8 cellular contexts compared by ENCODE assay signal in genomic region chr1:67674260-67675011, GRCh38. TPM values are rescaled to one million over a fixed set of nuclear protein-coding genes. Genes with fewer than 3 reads are reported as not detected.
DNase-seq lines count a peak whose midpoint lies in the region; TF ChIP-seq lines count a peak whose summit lies in the region.

No MANE protein-coding gene starts in this region.

- no peak overlapping the region for H3K4me3 ChIP-seq in HFF-Myc (replicated peaks; ENCODE audit: low read depth, low read length)

- H3K27me3 Mint-ChIP-seq in type B pancreatic cell (no peaks in the 10 kb centered on the region), HFFc6 (ENCODE audit: insufficient read depth) (peaks cover 2% of the 10 kb centered on the region; the same call in 1 of the 2 replicates)

- no peaks in the 10 kb centered on the region for H3K36me3 Mint-ChIP-seq in type B pancreatic cell
- no peaks in the 10 kb centered on the region for H3K36me3 Mint-ChIP-seq in HFFc6 (ENCODE audit: low read depth)

- H3K9me3 Mint-ChIP-seq in type B pancreatic cell (peaks cover 5% of the 10 kb centered on the region), HFFc6 (no peaks in the 10 kb centered on the region)

- TF ChIP-seq CTCF in HFF-Myc (IDR thresholded peaks at IDR 0.05; ENCODE audit: low read depth, low read length, missing control alignments), result no peak
- no peak for TF ChIP-seq CTCF in type B pancreatic cell (conservative IDR thresholded peaks at IDR 0.05)
- no peak for TF ChIP-seq CTCF in HFFc6 (IDR thresholded peaks at IDR 0.05)

- no peak overlapping the region for H3K4me3 Mint-ChIP-seq in type B pancreatic cell
- H3K4me3 Mint-ChIP-seq in HFFc6, result no peak overlapping the region

- H3K27ac Mint-ChIP-seq in type B pancreatic cell, result peak overlapping the region; percentile 72
- H3K27ac Mint-ChIP-seq in HFFc6, result no peak overlapping the region

- DNase-seq in HFF-Myc (ENCODE audit: extremely low read depth, low read depth), result peak; percentile 93
- DNase-seq in NCI-H748 (lab: John Stamatoyannopoulos, UW; ENCODE audit: unreplicated experiment), result peak; percentile 87
- peak; percentile 12 for DNase-seq in activated effector memory CD4-positive, alpha-beta T cell treated with Interleukin-2 at 50 U/mL for 16 hours
- peak; percentile 22 for DNase-seq in iPS-NIHi11 (ENCODE audit: low spot score)
- no peak for DNase-seq in type B pancreatic cell (ENCODE audit: extremely low spot score, unreplicated experiment)
- no peak for DNase-seq in cerebellar nuclear complex (lab: John Stamatoyannopoulos, UW)
- DNase-seq in HFFc6, result no peak
- no peak for DNase-seq in germinal center (ENCODE audit: low spot score)

- H3K4me1 Mint-ChIP-seq in type B pancreatic cell (ENCODE audit: unreplicated experiment) (peaks cover 14% of the 10 kb centered on the region), HFFc6 (ENCODE audit: low read depth) (peaks cover 31% of the 10 kb centered on the region)

RNA-seq across cellular contexts. Expression of gene GADD45A, which starts 10.6 kb away (rescaled TPM):
- 66.0 and 104 TPM in 2 replicates for total RNA-seq in type B pancreatic cell (ENCODE audit: low replicate concordance)
- 10 to 100 TPM; 80.3 to 93.2 (median 83.8) TPM for total RNA-seq in HFFc6 (2021; fragmentation: NEBNext Ultra II Directional; extraction: Animal tissue kit (Norgen Biotek cat#: 25700))

Comparison
In these comparisons a context has a peak if more than half of its experiments do, and no peak if none do; other contexts are left out.
1. DNase-seq: peak in HFF-Myc (single experiment), NCI-H748 (single experiment), activated effector memory CD4-positive, alpha-beta T cell treated with Interleukin-2 at 50 U/mL for 16 hours (single experiment) and iPS-NIHi11 (single experiment); none in type B pancreatic cell (single experiment), cerebellar nuclear complex (0 of 2), HFFc6 (single experiment) and germinal center (single experiment).